In the genomic region with DNA sequence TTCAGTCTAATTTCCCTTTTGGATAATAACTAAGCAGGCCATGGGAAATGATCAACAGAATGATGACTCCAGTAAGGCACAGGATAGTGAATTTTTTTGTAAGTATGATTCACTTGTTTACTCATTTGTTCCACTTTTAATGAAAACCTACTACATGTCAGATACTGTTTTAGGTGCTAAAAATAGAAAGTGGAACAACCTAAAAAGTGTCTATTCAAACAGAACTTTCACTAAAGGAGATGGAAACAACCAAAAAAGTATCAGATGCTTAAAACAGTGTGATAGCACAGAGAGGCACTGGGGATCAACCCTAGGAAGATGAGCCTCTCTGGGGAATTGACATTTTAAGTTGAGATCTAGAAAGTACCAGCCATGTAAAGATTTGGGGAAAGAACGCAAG, we compare ENCODE assay signal across 2 cellular contexts.
TF ChIP-seq lines count a peak whose summit lies in the region.

No MANE protein-coding gene starts in this region.

TF ChIP-seq in IMR-90, 13 proteins besides CTCF, POLR2A, EP300 and RAD21 (continued from another document):
- TF ChIP-seq, protein P1, sequence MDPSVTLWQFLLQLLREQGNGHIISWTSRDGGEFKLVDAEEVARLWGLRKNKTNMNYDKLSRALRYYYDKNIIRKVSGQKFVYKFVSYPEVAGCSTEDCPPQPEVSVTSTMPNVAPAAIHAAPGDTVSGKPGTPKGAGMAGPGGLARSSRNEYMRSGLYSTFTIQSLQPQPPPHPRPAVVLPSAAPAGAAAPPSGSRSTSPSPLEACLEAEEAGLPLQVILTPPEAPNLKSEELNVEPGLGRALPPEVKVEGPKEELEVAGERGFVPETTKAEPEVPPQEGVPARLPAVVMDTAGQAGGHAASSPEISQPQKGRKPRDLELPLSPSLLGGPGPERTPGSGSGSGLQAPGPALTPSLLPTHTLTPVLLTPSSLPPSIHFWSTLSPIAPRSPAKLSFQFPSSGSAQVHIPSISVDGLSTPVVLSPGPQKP (IDR thresholded peaks at IDR 0.05; ENCODE audit: borderline replicate concordance, low read depth, low read length) = no peak
- peak; percentile 66; the same call in 1 of the 2 replicates for TF ChIP-seq FOS (IDR thresholded peaks at IDR 0.05; ENCODE audit: low read depth, low read length)

TF ChIP-seq in SK-N-SH, 30 proteins besides CTCF, POLR2A, EP300 and RAD21 (continued from another document):
- TF ChIP-seq REST (IDR thresholded peaks at IDR 0.05; ENCODE audit: low read depth, low read length) (no peak), FOXM1 (IDR thresholded peaks at IDR 0.05; ENCODE audit: low read depth) (no peak), ELF1 (IDR thresholded peaks at IDR 0.05) (no peak), USF2 (IDR thresholded peaks at IDR 0.05; ENCODE audit: borderline replicate concordance, low read depth, low read length) (no peak), MEF2A (IDR thresholded peaks at IDR 0.05; ENCODE audit: borderline replicate concordance, low read depth) (no peak), NRF1 (IDR thresholded peaks at IDR 0.05; ENCODE audit: low read depth, low read length) (no peak), TAF1 (IDR thresholded peaks at IDR 0.05; ENCODE audit: borderline replicate concordance, low read depth, low read length) (no peak), MXI1 (IDR thresholded peaks at IDR 0.05; ENCODE audit: low read depth, low read length) (no peak), TCF12 (IDR thresholded peaks at IDR 0.05) (no peak), NFIC (IDR thresholded peaks at IDR 0.05; ENCODE audit: borderline replicate concordance) (no peak), FOXJ3 (CRISPR knock-in tag; IDR thresholded peaks at IDR 0.05) (no peak), CHD2 (IDR thresholded peaks at IDR 0.05; ENCODE audit: low read length, partially characterized antibody) (no peak), MAX (IDR thresholded peaks at IDR 0.05; ENCODE audit: low read depth) (no peak), SIN3A (IDR thresholded peaks at IDR 0.05; ENCODE audit: borderline replicate concordance, low read depth, low read length) (no peak), POLR2AphosphoS5 (IDR thresholded peaks at IDR 0.05; ENCODE audit: low read depth, low read length) (no peak), JUND (IDR thresholded peaks at IDR 0.05) (no peak)
- TF ChIP-seq, protein P2, sequence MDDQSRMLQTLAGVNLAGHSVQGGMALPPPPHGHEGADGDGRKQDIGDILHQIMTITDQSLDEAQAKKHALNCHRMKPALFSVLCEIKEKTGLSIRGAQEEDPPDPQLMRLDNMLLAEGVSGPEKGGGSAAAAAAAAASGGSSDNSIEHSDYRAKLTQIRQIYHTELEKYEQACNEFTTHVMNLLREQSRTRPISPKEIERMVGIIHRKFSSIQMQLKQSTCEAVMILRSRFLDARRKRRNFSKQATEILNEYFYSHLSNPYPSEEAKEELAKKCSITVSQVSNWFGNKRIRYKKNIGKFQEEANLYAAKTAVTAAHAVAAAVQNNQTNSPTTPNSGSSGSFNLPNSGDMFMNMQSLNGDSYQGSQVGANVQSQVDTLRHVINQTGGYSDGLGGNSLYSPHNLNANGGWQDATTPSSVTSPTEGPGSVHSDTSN (IDR thresholded peaks at IDR 0.05) = no peak
